ENCODE assay signal across 18 cellular contexts in genomic region chr17:75763269-75763607, GRCh38. TPM values are rescaled to one million over a fixed set of nuclear protein-coding genes. Genes with fewer than 3 reads are reported as not detected.
DNase-seq lines count a peak whose midpoint lies in the region; FAIRE-seq and TF ChIP-seq lines count a peak whose summit lies in the region.
"Had no signal": no experiment of that assay in that cellular context is flagged by ENCODE, and none has a peak within 500 bp of the region (broad histone marks: within the 10 kb centered on the region; RNA-seq: fewer than 3 reads in every experiment).

No MANE protein-coding gene starts in this region.

- no peak for DNase-seq in MCF 10A (ENCODE audit: unreplicated experiment)
- no peak for DNase-seq in breast epithelium (ENCODE audit: low spot score in 2 of 2)
- no peak for DNase-seq in RWPE1 (ENCODE audit: low spot score)
- DNase-seq in kidney, result peak; percentile 79
- DNase-seq in type B pancreatic cell (ENCODE audit: extremely low spot score, unreplicated experiment), result no peak
- no peak for DNase-seq in mucosa of gallbladder (ENCODE audit: low spot score)
- DNase-seq in stimulated activated CD4-positive, alpha-beta T cell treated with anti-CD3 and anti-CD28 coated beads, Interleukin-4, amount 100 ng/mL, for 4 hours, result no peak
- DNase-seq in mammary epithelial cell, result no peak
- DNase-seq: activated CD4-positive, alpha-beta T cell treated with anti-CD3 and anti-CD28 coated beads, Interleukin-2, amount 50 U/mL, for 1 hour; activated effector memory CD4-positive, alpha-beta T cell treated with anti-CD3 and anti-CD28 coated beads, Interleukin-2, amount 50 U/mL, for 16 hours; HFFc6; NCI-H187 treated with DMSO at 0.1 percent for 48 hours; NCI-H524 treated with DMSO at 0.1 percent for 48 hours; substantia nigra had no signal

- H3K27ac Mint-ChIP-seq in MCF 10A (ENCODE audit: low read depth, unreplicated experiment), result no peak overlapping the region
- no peak overlapping the region for H3K27ac Mint-ChIP-seq in type B pancreatic cell
- H3K27ac Mint-ChIP-seq: HFFc6 had no signal

- in situ Hi-C loops in mammary epithelial cell (cut with MboI; ENCODE audit: low sequenced_read_pairs in 2 of 2), result no loop called here

- no peaks in the 10 kb centered on the region for H3K36me3 ChIP-seq in breast epithelium
- no peaks in the 10 kb centered on the region for H3K36me3 ChIP-seq in kidney (ENCODE audit: control insufficient read depth in 1 of 2, insufficient read depth in 2 of 2, low read length in 2 of 2)
- peaks cover 19% of the 10 kb centered on the region for H3K36me3 ChIP-seq in mammary epithelial cell (ENCODE audit: insufficient read depth, low read length)

- H3K9ac ChIP-seq in kidney (ENCODE audit: low read length in 2 of 2) (no peak overlapping the region), mammary epithelial cell (ENCODE audit: insufficient read depth, low read length) (no peak overlapping the region)

- 85% methylated on average over 2 of the region's 3 CpGs for WGBS in mammary epithelial cell (ENCODE audit: low coverage, missing lambda C conversion rate)

- H3K4me1 ChIP-seq in breast epithelium (peaks cover 7 to 10% of the 10 kb centered on the region in 2 donors), kidney (ENCODE audit: control insufficient read depth in 1 of 2, insufficient read depth in 1 of 2, low read depth in 1 of 2, low read length in 2 of 2) (peaks cover 12% of the 10 kb centered on the region in 2 donors), mammary epithelial cell (ENCODE audit: insufficient read depth, low read length) (peaks cover 9% of the 10 kb centered on the region)

- no peak for TF ChIP-seq POLR2A in breast epithelium (IDR thresholded peaks at IDR 0.05)

- intact Hi-C loops in MCF 10A (cut with micrococcal nuclease) (loop anchor here (5.0 kb wide), 1 partner anchor 244 kb away; no protein-coding TSS in a partner anchor), breast epithelium (cut with DNase I; ENCODE audit: low total_unique reads) (no loop called here), kidney (cut with DNase I) (no loop called here), mammary epithelial cell (cut with micrococcal nuclease) (loop anchor here (5.0 kb wide), 1 partner anchor 244 kb away; no protein-coding TSS in a partner anchor)

- CTCF ChIA-PET in MCF 10A (lab: Yijun Ruan, JAX), result interaction anchor here (0.9 to 3.3 kb wide), 5 partner anchors 10 to 87 kb away, joined by 3 to 16 read pairs (median 9); no protein-coding TSS in a partner anchor
- CTCF ChIA-PET in RWPE1 (lab: Yijun Ruan, JAX), result interaction anchor here (0.8 to 2.0 kb wide), 7 partner anchors 15 to 133 kb away, joined by 3 to 7 read pairs (median 5); partner anchors contain the start of genes SMIM5 and TRIM65
- CTCF ChIA-PET in mammary epithelial cell (lab: Charles Lee; ENCODE audit: low non-redundant PET), result interaction anchor here (0.5 to 0.7 kb wide), 2 partner anchors 17 to 20 kb away, joined by 3 to 7 read pairs; a partner anchor contains a TSS

- H3K79me2 ChIP-seq in mammary epithelial cell (ENCODE audit: insufficient read depth, low read length), result no peaks in the 10 kb centered on the region

- H3K27me3 ChIP-seq in breast epithelium, result no peaks in the 10 kb centered on the region
- no peaks in the 10 kb centered on the region for H3K27me3 ChIP-seq in mammary epithelial cell (ENCODE audit: insufficient read depth, low read length)
- H3K27me3 ChIP-seq: ascending aorta had no signal

- H3K4me3 Mint-ChIP-seq in MCF 10A (ENCODE audit: unreplicated experiment), result peak overlapping the region; percentile 29
- peak overlapping the region; percentile 20 for H3K4me3 Mint-ChIP-seq in type B pancreatic cell

- no peak overlapping the region for H3K4me3 ChIP-seq in breast epithelium
- H3K4me3 ChIP-seq in kidney (ENCODE audit: low read length in 2 of 2), result no peak overlapping the region
- no peak overlapping the region for H3K4me3 ChIP-seq in mammary epithelial cell (replicated peaks in 1 of 3; ENCODE audit: insufficient read depth in 1 of 3, low read depth in 2 of 3, low read length in 3 of 3)

- TF ChIP-seq CTCF in MCF 10A (IDR thresholded peaks at IDR 0.05; ENCODE audit: unreplicated experiment), result no peak
- no peak for TF ChIP-seq CTCF in breast epithelium (IDR thresholded peaks at IDR 0.05)
- no peak for TF ChIP-seq CTCF in RWPE1 (conservative IDR thresholded peaks at IDR 0.05; ENCODE audit: low read depth)
- TF ChIP-seq CTCF in kidney (IDR thresholded peaks at IDR 0.05; ENCODE audit: borderline replicate concordance, extremely low read depth, insufficient read depth), result no peak
- no peak for TF ChIP-seq CTCF in type B pancreatic cell (conservative IDR thresholded peaks at IDR 0.05)
- no peak for TF ChIP-seq CTCF in mammary epithelial cell (conservative IDR thresholded peaks at IDR 0.05 in 1 of 2, IDR thresholded peaks at IDR 0.05 in 1 of 2; ENCODE audit: extremely low read depth in 1 of 2, insufficient read depth in 1 of 2, low read depth in 1 of 2, low read length in 2 of 2)

- H3K36me3 Mint-ChIP-seq in MCF 10A (ENCODE audit: insufficient read depth, unreplicated experiment) (peaks cover 45% of the 10 kb centered on the region), type B pancreatic cell (no peaks in the 10 kb centered on the region)
- H3K36me3 Mint-ChIP-seq: naive thymus-derived CD8-positive, alpha-beta T cell had no signal

- POLR2A ChIA-PET in MCF 10A (lab: Yijun Ruan, JAX) (interaction anchor here (0.6 to 8.0 kb wide), 9 partner anchors 8 to 115 kb away, joined by 3 to 153 read pairs (median 4); partner anchors contain the start of genes RECQL5, SAP30BP, TRIM47 and UNK), RWPE1 (lab: Yijun Ruan, JAX; ENCODE audit: low non-redundant PET) (no interaction called here)

- no peak overlapping the region for H2AFZ ChIP-seq in mammary epithelial cell (ENCODE audit: low read depth, low read length)

- H3K9me3 Mint-ChIP-seq in MCF 10A (ENCODE audit: unreplicated experiment), result no peaks in the 10 kb centered on the region
- no peaks in the 10 kb centered on the region for H3K9me3 Mint-ChIP-seq in type B pancreatic cell
- H3K9me3 Mint-ChIP-seq: HFFc6; naive thymus-derived CD8-positive, alpha-beta T cell had no signal

- no TSS peak for BruUV-seq in MCF 10A (replicated peaks; lab: Mats Ljungman, UMichigan)
- no TSS peak for BruUV-seq in mammary epithelial cell (replicated peaks; lab: Mats Ljungman, UMichigan)

- H3K4me1 Mint-ChIP-seq in MCF 10A (ENCODE audit: insufficient read depth, unreplicated experiment) (peaks cover 15% of the 10 kb centered on the region), type B pancreatic cell (ENCODE audit: unreplicated experiment) (no peaks in the 10 kb centered on the region)

- FAIRE-seq in kidney (lab: Jason Lieb, UNC), result no peak
- FAIRE-seq: GM18507, GM19239 had no signal

- H3K27ac ChIP-seq in breast epithelium (peak overlapping the region in 1 of 2 donors; percentile 72), RWPE1 (peak overlapping the region; percentile 98), kidney (ENCODE audit: low read depth in 2 of 2, low read length in 2 of 2) (no peak overlapping the region), mammary epithelial cell (ENCODE audit: insufficient read depth, low read depth, low read length) (no peak overlapping the region)
- H3K27ac ChIP-seq: ascending aorta had no signal

- peaks cover 4% of the 10 kb centered on the region for H4K20me1 ChIP-seq in mammary epithelial cell (ENCODE audit: insufficient read depth, low read length)

- dilution Hi-C loops in mammary epithelial cell (cut with HindIII; ENCODE audit: low sequenced_read_pairs), result no loop called here

- no peak overlapping the region for H3K4me2 ChIP-seq in mammary epithelial cell (ENCODE audit: insufficient read depth, low read depth, low read length)

- H3K9me3 ChIP-seq in breast epithelium (no peaks in the 10 kb centered on the region), kidney (ENCODE audit: control insufficient read depth in 1 of 2, low read length in 2 of 2) (no peaks in the 10 kb centered on the region), mammary epithelial cell (replicated peaks; ENCODE audit: insufficient read depth, low read length) (no peaks in the 10 kb centered on the region)
- H3K9me3 ChIP-seq: ascending aorta had no signal

- H3K27me3 Mint-ChIP-seq in MCF 10A (ENCODE audit: insufficient read depth, unreplicated experiment) (no peaks in the 10 kb centered on the region), type B pancreatic cell (no peaks in the 10 kb centered on the region)
- H3K27me3 Mint-ChIP-seq: naive thymus-derived CD8-positive, alpha-beta T cell had no signal

RNA-seq across cellular contexts. Expression of gene GALK1, which starts 1.8 kb away (rescaled TPM):
- total RNA-seq in MCF 10A (2022) (8.7 and 9.8 TPM in 2 replicates), breast epithelium (10 to 100 TPM; 21.9 to 32.1 (median 24.9) TPM), kidney (34.5 TPM), type B pancreatic cell (ENCODE audit: low replicate concordance) (33.0 and 59.8 TPM in 2 replicates), mucosa of gallbladder (35.9 TPM), mammary epithelial cell (1 to 10 TPM; 1.5 to 3.0 TPM)
- polyA plus RNA-seq in kidney (ENCODE audit: insufficient read depth, low read depth, low replicate concordance) (105 TPM), mammary epithelial cell (3.8 TPM)
- not detected for polyA minus RNA-seq in mammary epithelial cell

RNA-seq across cellular contexts. Expression of gene UNK, which starts 21.4 kb away (rescaled TPM):
- total RNA-seq in MCF 10A (2022) (12.3 and 16.0 TPM in 2 replicates), breast epithelium (10 to 100 TPM; 18.7 to 43.3 (median 28.5) TPM), kidney (35.5 TPM), type B pancreatic cell (ENCODE audit: low replicate concordance) (41.9 and 49.7 TPM in 2 replicates), mucosa of gallbladder (26.6 TPM), mammary epithelial cell (10 to 100 TPM; 15.2 to 15.8 TPM)
- polyA plus RNA-seq in kidney (ENCODE audit: insufficient read depth, low read depth, low replicate concordance) (12.0 TPM), mammary epithelial cell (10.3 TPM)
- polyA minus RNA-seq in mammary epithelial cell, result 4.2 TPM

RNA-seq across cellular contexts. Expression of gene ITGB4, which starts 42.0 kb away (rescaled TPM):
- total RNA-seq in MCF 10A (2022) (727 and 1,054 TPM in 2 replicates), breast epithelium (100 to 1,000 TPM in 1 of 3 donors, 10 to 100 TPM in 1, 1 to 10 TPM in 1; 9.8 to 125 (median 67.2) TPM), kidney (149 TPM), type B pancreatic cell (ENCODE audit: low replicate concordance) (26.4 and 57.8 TPM in 2 replicates), mucosa of gallbladder (317 TPM), mammary epithelial cell (1,000 to 10,000 TPM; 2,525 to 2,618 TPM)
- polyA plus RNA-seq in kidney (ENCODE audit: insufficient read depth, low read depth, low replicate concordance) (15.7 TPM), mammary epithelial cell (1,059 TPM)
- polyA minus RNA-seq in mammary epithelial cell, result 2,510 TPM

Comparison
In these comparisons a context has a peak if more than half of its experiments do, and no peak if none do; other contexts are left out.
1. intact Hi-C loops: an anchor here in MCF 10A (5.0 kb wide) and mammary epithelial cell (5.0 kb wide); none called in breast epithelium and kidney.